14 cellular contexts compared by ENCODE assay signal in the genomic region with DNA sequence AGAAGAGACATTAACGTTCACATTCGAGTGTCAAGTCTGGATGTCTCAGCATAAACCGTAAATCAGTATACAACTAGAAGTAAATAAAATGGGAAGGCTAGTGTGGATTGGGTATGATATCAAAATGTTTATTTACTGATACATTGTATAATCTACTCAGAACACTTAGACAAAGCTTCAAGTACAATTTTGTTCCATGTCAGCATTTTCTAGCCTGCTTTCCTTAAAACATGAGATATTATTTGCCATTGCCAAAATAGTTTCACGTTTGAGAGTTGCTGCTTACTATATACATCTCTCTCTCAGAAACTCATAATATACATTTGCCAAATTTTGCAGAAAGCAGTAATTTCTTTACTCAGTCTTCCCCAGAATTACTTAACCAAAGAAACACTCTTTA.
"Had no signal": no experiment of that assay in that cellular context is flagged by ENCODE, and none has a peak within 500 bp of the region (broad histone marks: within the 10 kb centered on the region; RNA-seq: fewer than 3 reads in every experiment).

No MANE protein-coding gene starts in this region.

- H3K4me1 ChIP-seq: lower lobe of right lung had no signal

- DNase-seq: activated CD4-positive, alpha-beta T cell treated with anti-CD3 and anti-CD28 coated beads, Interleukin-2, amount 50 U/mL, for 48 hours; activated naive CD4-positive, alpha-beta T cell treated with anti-CD3 and anti-CD28 coated beads for 36 hours; activated naive CD8-positive, alpha-beta T cell treated with anti-CD3 and anti-CD28 coated beads, Interleukin-2, amount 50 U/mL, for 24 hours; dermis blood vessel endothelial cell; erythroblast; glutamatergic neuron; lower lobe of right lung; midbrain; retina; stimulated activated CD4-positive, alpha-beta T cell treated with anti-CD3 and anti-CD28 coated beads, Interleukin-2, amount 100 ng/mL, for 48 hours; T-helper 17 cell; WERI-Rb-1 had no signal

- H3K27ac ChIP-seq: lower lobe of right lung, WERI-Rb-1 had no signal

- H3K9me3 ChIP-seq: lower lobe of right lung had no signal

- H3K9me3 Mint-ChIP-seq: activated naive CD4-positive, alpha-beta T cell treated with anti-CD3 and anti-CD28 coated beads for 36 hours; activated T-helper 17 cell treated with anti-CD3 and anti-CD28 coated beads, Interleukin-2, amount 50 U/mL, for 72 hours; stimulated activated memory B cell treated with anti-CD40 and anti-IgM and Interleukin-4, amounts not matched to agents 10 μg/mL and 1 μg/mL and 100 μg/mL, for 72 hours had no signal

- H3K27me3 Mint-ChIP-seq: activated naive CD8-positive, alpha-beta T cell treated with anti-CD3 and anti-CD28 coated beads, Interleukin-2, amount 50 U/mL, for 24 hours; stimulated activated memory B cell treated with anti-CD40 and anti-IgM and Interleukin-4, amounts not matched to agents 10 μg/mL and 1 μg/mL and 100 μg/mL, for 72 hours had no signal

- ATAC-seq: activated naive CD8-positive, alpha-beta T cell treated with anti-CD3 and anti-CD28 coated beads, Interleukin-2, amount 50 U/mL, for 24 hours; activated T-helper 17 cell treated with anti-CD3 and anti-CD28 coated beads, Interleukin-2, amount 50 U/mL, for 72 hours; lower lobe of right lung; stimulated activated memory B cell treated with anti-CD40 and anti-IgM and Interleukin-4, amounts not matched to agents 10 μg/mL and 1 μg/mL and 100 μg/mL, for 72 hours; T-helper 17 cell had no signal

- H3K4me3 ChIP-seq: lower lobe of right lung had no signal

- H3K4me3 Mint-ChIP-seq: activated naive CD4-positive, alpha-beta T cell treated with anti-CD3 and anti-CD28 coated beads for 36 hours; activated naive CD8-positive, alpha-beta T cell treated with anti-CD3 and anti-CD28 coated beads, Interleukin-2, amount 50 U/mL, for 24 hours; activated T-helper 17 cell treated with anti-CD3 and anti-CD28 coated beads, Interleukin-2, amount 50 U/mL, for 72 hours; stimulated activated memory B cell treated with anti-CD40 and anti-IgM and Interleukin-4, amounts not matched to agents 10 μg/mL and 1 μg/mL and 100 μg/mL, for 72 hours; T-helper 17 cell had no signal

- H3K36me3 Mint-ChIP-seq: stimulated activated memory B cell treated with anti-CD40 and anti-IgM and Interleukin-4, amounts not matched to agents 10 μg/mL and 1 μg/mL and 100 μg/mL, for 72 hours had no signal

- H3K27ac Mint-ChIP-seq: activated naive CD4-positive, alpha-beta T cell treated with anti-CD3 and anti-CD28 coated beads for 36 hours; activated naive CD8-positive, alpha-beta T cell treated with anti-CD3 and anti-CD28 coated beads, Interleukin-2, amount 50 U/mL, for 24 hours; activated T-helper 17 cell treated with anti-CD3 and anti-CD28 coated beads, Interleukin-2, amount 50 U/mL, for 72 hours; T-helper 17 cell had no signal

- H3K36me3 ChIP-seq: lower lobe of right lung, WERI-Rb-1 had no signal
